ENCODE assay signal across 27 cellular contexts in the genomic region with DNA sequence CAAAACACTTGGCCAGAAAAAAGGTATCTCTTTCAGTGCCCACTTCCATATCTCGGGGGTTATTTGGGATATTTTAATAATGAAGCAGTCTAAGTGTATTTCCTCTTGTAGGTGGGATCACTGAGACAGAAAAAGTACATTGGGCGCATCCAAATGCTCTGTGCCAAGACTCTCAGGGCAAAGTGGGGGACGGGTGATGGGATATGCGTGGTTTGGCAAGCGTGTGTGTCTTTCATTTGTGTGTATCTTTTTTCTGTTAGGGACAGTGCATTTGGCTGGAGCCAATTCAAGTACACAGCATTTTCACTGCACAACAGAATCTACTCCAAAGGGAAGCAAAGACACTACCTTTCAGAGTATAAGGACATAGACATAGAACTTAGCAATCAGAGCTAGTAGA. TPM values are rescaled to one million over a fixed set of nuclear protein-coding genes. Genes with fewer than 3 reads are reported as not detected.
"Had no signal": no experiment of that assay in that cellular context is flagged by ENCODE, and none has a peak within 500 bp of the region (broad histone marks: within the 10 kb centered on the region; RNA-seq: fewer than 3 reads in every experiment).

No MANE protein-coding gene starts in this region.

- H3K36me3 Mint-ChIP-seq: neural progenitor cell had no signal

- H3K4me3 ChIP-seq: left lung, lung, neural progenitor cell, psoas muscle, right lobe of liver, smooth muscle cell, stomach, thoracic aorta, tibial artery, upper lobe of right lung had no signal

- H3K9me3 ChIP-seq: left lung, neutrophil, psoas muscle, right lobe of liver, stomach, thoracic aorta, tibial artery, upper lobe of right lung had no signal

- H3K4me1 ChIP-seq: neural progenitor cell, psoas muscle had no signal

- ATAC-seq: left colon; left lung; naive thymus-derived CD8-positive, alpha-beta T cell; psoas muscle; right lobe of liver; stimulated activated memory B cell treated with anti-CD40 and anti-IgM and Interleukin-4, amounts not matched to agents 10 μg/mL and 1 μg/mL and 100 μg/mL, for 72 hours; stimulated activated naive CD8-positive, alpha-beta T cell treated with anti-CD3 and anti-CD28 coated beads, Interleukin-15, Interleukin-2, amounts not matched to agents 100 U/mL and 50 U/mL, for 24 hours; upper lobe of right lung had no signal

- H3K4me3 Mint-ChIP-seq: memory B cell; naive thymus-derived CD8-positive, alpha-beta T cell; nephron progenitor cell; neural progenitor cell; stimulated activated memory B cell treated with anti-CD40 and anti-IgM and Interleukin-4, amounts not matched to agents 10 μg/mL and 1 μg/mL and 100 μg/mL, for 72 hours had no signal

- H3K27ac Mint-ChIP-seq: memory B cell; naive thymus-derived CD8-positive, alpha-beta T cell; nephron progenitor cell; neural progenitor cell; stimulated activated memory B cell treated with anti-CD40 and anti-IgM and Interleukin-4, amounts not matched to agents 10 μg/mL and 1 μg/mL and 100 μg/mL, for 72 hours had no signal

- H3K27me3 ChIP-seq: tibial artery had no signal

- H3K27ac ChIP-seq: left lung, neural progenitor cell, neutrophil, parathyroid adenoma, psoas muscle, right lobe of liver, stomach, thoracic aorta, tibial artery, upper lobe of right lung had no signal

- H3K36me3 ChIP-seq: left lung, neural progenitor cell, neutrophil, right lobe of liver, stomach, thoracic aorta, tibial artery, upper lobe of right lung had no signal

- H3K27me3 Mint-ChIP-seq: memory B cell; stimulated activated memory B cell treated with anti-CD40 and anti-IgM and Interleukin-4, amounts not matched to agents 10 μg/mL and 1 μg/mL and 100 μg/mL, for 72 hours had no signal

- H3K9me3 Mint-ChIP-seq: memory B cell; nephron progenitor cell; neural progenitor cell; stimulated activated memory B cell treated with anti-CD40 and anti-IgM and Interleukin-4, amounts not matched to agents 10 μg/mL and 1 μg/mL and 100 μg/mL, for 72 hours had no signal

- DNase-seq: head of caudate nucleus; hippocampal formation; kidney glomerular epithelial cell; left colon; left lung; naive thymus-derived CD8-positive, alpha-beta T cell; nephron progenitor cell; occipital lobe; psoas muscle; right lobe of liver; stimulated activated CD4-positive, alpha-beta T cell treated with anti-CD3 and anti-CD28 coated beads, Interleukin-1b, Interleukin-23, amount 100 ng/mL, for 48 hours; stimulated activated CD4-positive, alpha-beta T cell treated with anti-CD3 and anti-CD28 coated beads, Interleukin-2, amount 100 ng/mL, for 48 hours; stimulated activated CD4-positive, alpha-beta T cell treated with anti-CD3 and anti-CD28 coated beads, Interleukin-4, amount 100 ng/mL, for 4 hours; stimulated activated CD8-positive, alpha-beta memory T cell treated with anti-CD3 and anti-CD28 coated beads, Interleukin-4, amount 100 ng/mL, for 48 hours; stimulated activated naive CD8-positive, alpha-beta T cell treated with anti-CD3 and anti-CD28 coated beads, Interleukin-15, Interleukin-2, amounts not matched to agents 100 U/mL and 50 U/mL, for 24 hours; stomach; tibial artery; trophoblast cell; upper lobe of right lung had no signal

RNA-seq across cellular contexts. Expression of gene SSPN, which starts 29.3 kb away (rescaled TPM):
- polyA plus RNA-seq: naive thymus-derived CD8-positive, alpha-beta T cell had no signal
